ENCODE assay signal across 8 cellular contexts in genomic region chr1:66925558-66925910, GRCh38. TPM values are rescaled to one million over a fixed set of nuclear protein-coding genes. Genes with fewer than 3 reads are reported as not detected.
DNase-seq lines count a peak whose midpoint lies in the region; ATAC-seq and TF ChIP-seq lines count a peak whose summit lies in the region.

No MANE protein-coding gene starts in this region.

- TF ChIP-seq EP300 in transverse colon (IDR thresholded peaks at IDR 0.05; ENCODE audit: low read depth), result no peak

- H3K9me3 ChIP-seq in CD4-positive, CD25-positive, alpha-beta regulatory T cell (ENCODE audit: control insufficient read depth in 2 of 2, low read length in 2 of 2), result no peaks in the 10 kb centered on the region
- H3K9me3 ChIP-seq in transverse colon, result no peaks in the 10 kb centered on the region

- TF ChIP-seq POLR2A in transverse colon (IDR thresholded peaks at IDR 0.05), result no peak

- H3K9me3 Mint-ChIP-seq in CD4-positive, CD25-positive, alpha-beta regulatory T cell, result no peaks in the 10 kb centered on the region
- H3K9me3 Mint-ChIP-seq in activated naive CD8-positive, alpha-beta T cell (ENCODE audit: low read depth), result no peaks in the 10 kb centered on the region

- TF ChIP-seq CTCF in transverse colon (IDR thresholded peaks at IDR 0.05), result peak in 1 of 5 experiments; percentile 27

- peak overlapping the region; percentile 95 for H3K27ac ChIP-seq in CD4-positive, CD25-positive, alpha-beta regulatory T cell (ENCODE audit: insufficient read depth, low read length, poor library complexity, severe bottlenecking)
- H3K27ac ChIP-seq in layer of hippocampus (ENCODE audit: low read depth, low read length) (peak overlapping the region; percentile 96), transverse colon (peak overlapping the region; percentile 94 to 96 (median 96))

- peak overlapping the region; percentile 95 to 99 (median 98) for H3K4me3 Mint-ChIP-seq in CD4-positive, CD25-positive, alpha-beta regulatory T cell
- peak overlapping the region; percentile 92 for H3K4me3 Mint-ChIP-seq in activated naive CD8-positive, alpha-beta T cell

- H3K36me3 Mint-ChIP-seq in CD4-positive, CD25-positive, alpha-beta regulatory T cell, result no peaks in the 10 kb centered on the region
- H3K36me3 Mint-ChIP-seq in activated naive CD8-positive, alpha-beta T cell, result peaks cover 8% of the 10 kb centered on the region

- H3K4me3 ChIP-seq in CD4-positive, CD25-positive, alpha-beta regulatory T cell (ENCODE audit: low read depth, low read length), result peak overlapping the region; percentile 91
- peak overlapping the region; percentile 47 to 87 (median 72) for H3K4me3 ChIP-seq in transverse colon

- no peaks in the 10 kb centered on the region for H3K27me3 ChIP-seq in CD4-positive, CD25-positive, alpha-beta regulatory T cell (ENCODE audit: control insufficient read depth, insufficient read depth, low read length)
- no peaks in the 10 kb centered on the region for H3K27me3 ChIP-seq in layer of hippocampus (ENCODE audit: control insufficient read depth, insufficient read depth, low read length)
- H3K27me3 ChIP-seq in transverse colon, result no peaks in the 10 kb centered on the region

- intact Hi-C loops in transverse colon (cut with DNase I; ENCODE audit: low total_unique reads), result no loop called here

- no peaks in the 10 kb centered on the region for H3K36me3 ChIP-seq in CD4-positive, CD25-positive, alpha-beta regulatory T cell (ENCODE audit: control insufficient read depth, insufficient read depth, low read length)
- H3K36me3 ChIP-seq in transverse colon, result no peaks in the 10 kb centered on the region

- H3K27me3 Mint-ChIP-seq in CD4-positive, CD25-positive, alpha-beta regulatory T cell, result peaks cover 10% of the 10 kb centered on the region
- H3K27me3 Mint-ChIP-seq in activated naive CD8-positive, alpha-beta T cell, result no peaks in the 10 kb centered on the region

- peak overlapping the region; percentile 90 to 97 (median 95) for H3K27ac Mint-ChIP-seq in CD4-positive, CD25-positive, alpha-beta regulatory T cell
- H3K27ac Mint-ChIP-seq in activated naive CD8-positive, alpha-beta T cell, result peak overlapping the region; percentile 90

- no peak for ATAC-seq in CD4-positive, CD25-positive, alpha-beta regulatory T cell (ENCODE audit: low read depth in 2 of 2)
- ATAC-seq in HG02623 (IDR thresholded peaks at IDR 0.05; ENCODE audit: unreplicated experiment), result peak; percentile 0
- ATAC-seq in GM18519 (IDR thresholded peaks at IDR 0.05; ENCODE audit: low FRiP score, unreplicated experiment), result no peak

- 3 to 4% methylated on average over 3 to 11 of the region's 11 CpGs for WGBS in transverse colon (ENCODE audit: low coverage in 1 of 2), 2 donors

- peaks cover 41 to 62% (median 54%) of the 10 kb centered on the region in 4 donors for H3K4me1 Mint-ChIP-seq in CD4-positive, CD25-positive, alpha-beta regulatory T cell
- H3K4me1 Mint-ChIP-seq in activated naive CD8-positive, alpha-beta T cell (ENCODE audit: low read depth), result peaks cover 56% of the 10 kb centered on the region

- peaks cover 36% of the 10 kb centered on the region for H3K4me1 ChIP-seq in CD4-positive, CD25-positive, alpha-beta regulatory T cell (ENCODE audit: control insufficient read depth, insufficient read depth, low read length, poor library complexity, severe bottlenecking)
- H3K4me1 ChIP-seq in transverse colon, result peaks cover 20 to 64% (median 46%) of the 10 kb centered on the region in 4 donors

- no peak for DNase-seq in CD4-positive, CD25-positive, alpha-beta regulatory T cell
- DNase-seq in transverse colon (no peak), germinal center (ENCODE audit: low spot score) (no peak)
- no peak for DNase-seq in effector CD8-positive, alpha-beta T cell (lab: John Stamatoyannopoulos, UW)

- in situ Hi-C loops in transverse colon (cut with MboI; ENCODE audit: low pct_ligation_motif_present in 1 of 4, low pct_unique_long_range_greater_than_20kb in 1 of 4, low sequenced_read_pairs in 3 of 4), result no loop called here

RNA-seq across cellular contexts. Expression of gene MIER1, which starts 0.7 kb away (rescaled TPM):
- 84.8 TPM for total RNA-seq in CD4-positive, CD25-positive, alpha-beta regulatory T cell
- 10 to 100 TPM; 33.4 to 41.9 (median 36.0) TPM for polyA plus RNA-seq in CD4-positive, CD25-positive, alpha-beta regulatory T cell
- total RNA-seq in transverse colon, result 10 to 100 TPM; 32.6 to 85.7 (median 65.2) TPM

RNA-seq across cellular contexts. Expression of gene DNAI4, which starts 0.9 kb away (rescaled TPM):
- 3.2 TPM for total RNA-seq in CD4-positive, CD25-positive, alpha-beta regulatory T cell
- 1 to 10 TPM in 2 of 4 donors, under 1 TPM in 2; 0.45 to 2.0 (median 1.4) TPM for polyA plus RNA-seq in CD4-positive, CD25-positive, alpha-beta regulatory T cell
- total RNA-seq in transverse colon, result 10 to 100 TPM in 2 of 4 donors, 1 to 10 TPM in 2; 6.2 to 26.5 (median 16.8) TPM
